Comparison of ENCODE assay signal across 21 cellular contexts in the genomic region with DNA sequence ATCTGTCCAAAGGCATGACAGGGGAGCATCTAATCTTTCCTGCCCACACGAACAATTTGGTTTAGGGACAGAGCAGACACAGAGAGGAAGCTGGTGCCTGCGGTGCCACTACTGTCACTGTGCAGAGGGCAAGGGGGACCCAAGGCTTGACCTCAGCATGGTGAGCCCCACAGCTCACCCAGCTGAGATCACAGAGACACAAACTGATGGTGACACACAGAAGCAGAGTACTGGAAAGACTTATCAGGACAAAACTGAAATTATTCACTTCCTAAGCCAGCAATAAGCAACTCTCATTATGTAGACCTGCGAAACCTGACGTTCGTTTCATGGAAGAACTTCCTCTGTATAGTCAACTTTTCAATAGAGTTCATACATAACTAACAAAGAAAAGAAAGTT.
DNase-seq lines count a peak whose midpoint lies in the region; ATAC-seq, FAIRE-seq and TF ChIP-seq lines count a peak whose summit lies in the region.
"Had no signal": no experiment of that assay in that cellular context is flagged by ENCODE, and none has a peak within 500 bp of the region (broad histone marks: within the 10 kb centered on the region; RNA-seq: fewer than 3 reads in every experiment).

No MANE protein-coding gene starts in this region.

- H3K23me2 ChIP-seq in H9 (ENCODE audit: insufficient read length, low read depth, low read length, poor library complexity, severe bottlenecking): no peaks in the 10 kb centered on the region

- H3K9ac ChIP-seq in H9 (ENCODE audit: extremely low read depth, insufficient read length, low read length) (no peak overlapping the region), GM12878 (ENCODE audit: control insufficient read depth, insufficient read depth, low read length) (no peak overlapping the region)

- no peak for TF ChIP-seq EP300 in GM12878 (IDR thresholded peaks at IDR 0.05; ENCODE audit: borderline replicate concordance in 1 of 2, control insufficient read depth in 1 of 2, low read depth in 2 of 2, low read length in 2 of 2)

- peaks cover 5% of the 10 kb centered on the region in 2 donors for H3K9me3 Mint-ChIP-seq in activated T-cell treated with anti-CD3 and anti-CD28 coated beads, Interleukin-2, amount 50 U/mL, for 72 hours
- H3K9me3 Mint-ChIP-seq in H9: peaks cover 7 to 11% of the 10 kb centered on the region in 2 experiments; a peak in 4 of 5 replicates
- peaks cover 6% of the 10 kb centered on the region for H3K9me3 Mint-ChIP-seq in activated CD4-positive, alpha-beta memory T cell treated with anti-CD3 and anti-CD28 coated beads for 36 hours
- H3K9me3 Mint-ChIP-seq: CD4-positive, alpha-beta memory T cell; HFFc6 had no signal

- no peaks in the 10 kb centered on the region for H3K27me3 Mint-ChIP-seq in activated T-cell treated with anti-CD3 and anti-CD28 coated beads, Interleukin-2, amount 50 U/mL, for 72 hours (ENCODE audit: low read depth)
- no peaks in the 10 kb centered on the region for H3K27me3 Mint-ChIP-seq in H9 (ENCODE audit: low read depth)
- H3K27me3 Mint-ChIP-seq in activated CD4-positive, alpha-beta memory T cell treated with anti-CD3 and anti-CD28 coated beads for 36 hours: no peaks in the 10 kb centered on the region
- H3K27me3 Mint-ChIP-seq: CD4-positive, alpha-beta memory T cell had no signal

- H4K91ac ChIP-seq in H9 (ENCODE audit: insufficient read length, low read depth, low read length): no peak overlapping the region

- H3K27ac ChIP-seq in H9 (ENCODE audit: insufficient read length, low read depth, low read length): no peak overlapping the region
- no peak overlapping the region for H3K27ac ChIP-seq in GM12878 (ENCODE audit: control insufficient read depth, insufficient read depth)
- H3K27ac ChIP-seq: A549, C4-2B had no signal

- peaks cover 47% of the 10 kb centered on the region for H3K4me1 Mint-ChIP-seq in activated T-cell treated with anti-CD3 and anti-CD28 coated beads, Interleukin-2, amount 50 U/mL, for 72 hours (ENCODE audit: low read depth)
- H3K4me1 Mint-ChIP-seq in H9: no peaks in the 10 kb centered on the region
- H3K4me1 Mint-ChIP-seq in activated CD4-positive, alpha-beta memory T cell treated with anti-CD3 and anti-CD28 coated beads for 36 hours (ENCODE audit: low read depth): peaks cover 34% of the 10 kb centered on the region

- H3K4me2 ChIP-seq in H9 (ENCODE audit: insufficient read depth, insufficient read length, low read length) (no peak overlapping the region), GM12878 (ENCODE audit: control insufficient read depth, insufficient read depth) (no peak overlapping the region)
- H3K4me2 ChIP-seq: A549 had no signal

- TF ChIP-seq RAD21 in GM12878 (IDR thresholded peaks at IDR 0.05; ENCODE audit: insufficient read depth, low read depth, low read length): no peak

- WGBS in H9 (ENCODE audit: extremely low coverage, insufficient read length, low lambda C conversion rate): no CpG with 5 or more reads among the region's 5 CpGs
- WGBS in GM12878 (ENCODE audit: insufficient coverage, insufficient replicate concordance, low lambda C conversion rate, missing lambda C conversion rate): 83% methylated on average over 5 of the region's 5 CpGs

- no peak overlapping the region for H4K5ac ChIP-seq in H9 (ENCODE audit: insufficient read length, low read depth, low read length)

- no peak overlapping the region for H2AK5ac ChIP-seq in H9 (ENCODE audit: insufficient read length, low read length)

- no peaks in the 10 kb centered on the region for H3K4me1 ChIP-seq in H9 (ENCODE audit: insufficient read depth, low read length)
- no peaks in the 10 kb centered on the region for H3K4me1 ChIP-seq in GM12878 (ENCODE audit: control insufficient read depth, insufficient read depth, low read length)
- H3K4me1 ChIP-seq: A549, BE2C had no signal

- H3K9me3 ChIP-seq in H9 (ENCODE audit: control insufficient read depth, low read depth, low read length) (peaks cover 6% of the 10 kb centered on the region), GM12878 (replicated peaks; ENCODE audit: control insufficient read depth, insufficient read depth, low read length) (peaks cover 9% of the 10 kb centered on the region; the same call in 2 of the 3 replicates)
- H3K9me3 ChIP-seq: BE2C had no signal

- CTCF ChIA-PET in activated CD4-positive, alpha-beta memory T cell treated with anti-CD3 and anti-CD28 coated beads for 36 hours (lab: Charles Lee): no interaction called here
- CTCF ChIA-PET in GM12878 (lab: Yijun Ruan, JAX): interaction anchor here (1.0 kb wide), 2 partner anchors 13 to 22 kb away, joined by 3 read pairs; no protein-coding TSS in a partner anchor

- H3K36me3 Mint-ChIP-seq in activated T-cell treated with anti-CD3 and anti-CD28 coated beads, Interleukin-2, amount 50 U/mL, for 72 hours (ENCODE audit: insufficient read depth in 2 of 2): peaks cover 15 to 21% of the 10 kb centered on the region in 2 donors
- peaks cover 32 to 61% (median 45%) of the 10 kb centered on the region in 3 experiments for H3K36me3 Mint-ChIP-seq in H9 (ENCODE audit: insufficient read depth in 1 of 3, low read depth in 3 of 3)
- peaks cover 48% of the 10 kb centered on the region for H3K36me3 Mint-ChIP-seq in activated CD4-positive, alpha-beta memory T cell treated with anti-CD3 and anti-CD28 coated beads for 36 hours

- H2BK20ac ChIP-seq in H9 (ENCODE audit: low read depth, low read length, poor library complexity, severe bottlenecking): no peak overlapping the region

- SMC1A ChIA-PET in GM12878 (lab: Charles Lee; ENCODE audit: uncharacterized antibody, unreplicated experiment): no interaction called here

- POLR2A ChIA-PET in activated CD4-positive, alpha-beta memory T cell treated with anti-CD3 and anti-CD28 coated beads for 36 hours (lab: Charles Lee): interaction anchor here (1.0 kb wide), 2 partner anchors 12 to 124 kb away, joined by 3 read pairs; no protein-coding TSS in a partner anchor
- POLR2A ChIA-PET in GM12878 (lab: Charles Lee): no interaction called here

- peak overlapping the region in 1 of 2 donors; percentile 37 for H3K4me3 Mint-ChIP-seq in activated T-cell treated with anti-CD3 and anti-CD28 coated beads, Interleukin-2, amount 50 U/mL, for 72 hours
- H3K4me3 Mint-ChIP-seq in H9: no peak overlapping the region
- no peak overlapping the region for H3K4me3 Mint-ChIP-seq in activated CD4-positive, alpha-beta memory T cell treated with anti-CD3 and anti-CD28 coated beads for 36 hours
- H3K4me3 Mint-ChIP-seq: CD4-positive, alpha-beta memory T cell; HFFc6 had no signal

- H3K4me3 ChIP-seq in GM12878: no peak overlapping the region
- H3K4me3 ChIP-seq: A549 had no signal

- TF ChIP-seq CTCF in H9 (conservative IDR thresholded peaks at IDR 0.05): no peak
- TF ChIP-seq CTCF in GM12878 (IDR thresholded peaks at IDR 0.05 in 2 of 3, conservative IDR thresholded peaks at IDR 0.05 in 1 of 3; ENCODE audit: control insufficient read depth in 2 of 3, extremely low read depth in 1 of 3, insufficient read depth in 1 of 3, low read depth in 3 of 3, low read length in 3 of 3): no peak

- H3K27ac Mint-ChIP-seq in activated T-cell treated with anti-CD3 and anti-CD28 coated beads, Interleukin-2, amount 50 U/mL, for 72 hours: no peak overlapping the region
- peak overlapping the region in 2 of 3 experiments; percentile 48 to 75; a peak in 1 of 7 replicates for H3K27ac Mint-ChIP-seq in H9
- H3K27ac Mint-ChIP-seq in activated CD4-positive, alpha-beta memory T cell treated with anti-CD3 and anti-CD28 coated beads for 36 hours: peak overlapping the region; percentile 34
- H3K27ac Mint-ChIP-seq: CD4-positive, alpha-beta memory T cell; HFFc6 had no signal

- intact Hi-C loops in activated CD4-positive, alpha-beta memory T cell treated with anti-CD3 and anti-CD28 coated beads for 36 hours (cut with micrococcal nuclease): no loop called here
- intact Hi-C loops in GM12878 (cut with micrococcal nuclease; ENCODE audit: unreplicated experiment): no loop called here

- H3K18ac ChIP-seq in H9 (ENCODE audit: insufficient read length, low read depth, low read length): no peak overlapping the region

- H3K14ac ChIP-seq in H9 (ENCODE audit: insufficient read depth, low read length): no peak overlapping the region

- H3K79me2 ChIP-seq in H9 (ENCODE audit: insufficient read depth, low read length) (no peaks in the 10 kb centered on the region), GM12878 (ENCODE audit: control insufficient read depth, insufficient read depth, low read length) (no peaks in the 10 kb centered on the region)

- no peak overlapping the region for H2BK5ac ChIP-seq in H9 (ENCODE audit: insufficient read length, low read length)

- H3K56ac ChIP-seq in H9 (ENCODE audit: insufficient read length, low read depth, low read length): no peak overlapping the region

- no peak for DNase-seq in activated T-cell treated with anti-CD3 and anti-CD28 coated beads, Interleukin-2, amount 50 U/mL, for 72 hours
- DNase-seq in activated T-cell treated with anti-CD3 and anti-CD28 coated beads, Interleukin-2, amount 50 U/mL, for 48 hours: no peak
- DNase-seq in H9 (no peak), GM12878 (ENCODE audit: low read depth, low spot score) (no peak), activated gamma-delta T cell (lab: John Stamatoyannopoulos, UW) (no peak)
- peak; percentile 42 for DNase-seq in activated CD4-positive, alpha-beta memory T cell treated with anti-CD3 and anti-CD28 coated beads for 36 hours
- DNase-seq: BE2C; CD4-positive, alpha-beta memory T cell; COR-L47; DMS153; DMS79 treated with DMSO at 0.1 percent for 48 hours; EL; HCEC 1CT; HFFc6 had no signal

- in situ Hi-C loops in GM12878 (cut with MboI): no loop called here

- H2BK15ac ChIP-seq in H9 (ENCODE audit: low read depth, low read length): no peak overlapping the region

- H3K23ac ChIP-seq in H9 (ENCODE audit: insufficient read length, low read depth, low read length): no peak overlapping the region

- TF ChIP-seq POLR2A in GM12878 (IDR thresholded peaks at IDR 0.05; ENCODE audit: low read depth, low read length): no peak

- H2AFZ ChIP-seq in H9 (ENCODE audit: low read length) (no peak overlapping the region), GM12878 (ENCODE audit: control insufficient read depth, low read depth, low read length) (no peak overlapping the region)

- H3K79me1 ChIP-seq in H9 (ENCODE audit: insufficient read depth, low read depth, low read length, poor library complexity, severe bottlenecking): no peaks in the 10 kb centered on the region

- peak; percentile 7 for FAIRE-seq in GM12878 (lab: Jason Lieb, UNC)
- FAIRE-seq: A549, D721Med, G401.6, GM12892, H1 had no signal

- peak; percentile 70 to 80 for ATAC-seq in activated T-cell treated with anti-CD3 and anti-CD28 coated beads, Interleukin-2, amount 50 U/mL, for 72 hours (replicated peaks in 1 of 2)
- no peak for ATAC-seq in GM12878
- no peak for ATAC-seq in GM21619 (IDR thresholded peaks at IDR 0.05; ENCODE audit: unreplicated experiment)
- ATAC-seq: A549 had no signal

- BruUV-seq in GM12878 (replicated peaks; lab: Mats Ljungman, UMichigan): no TSS peak

- H3T11ph ChIP-seq in H9 (ENCODE audit: low read length): no peak overlapping the region

- H4K8ac ChIP-seq in H9 (replicated peaks; ENCODE audit: insufficient read length, low read depth, low read length): no peak overlapping the region

- no peak overlapping the region for H2BK120ac ChIP-seq in H9 (ENCODE audit: low read depth, low read length, poor library complexity, severe bottlenecking)

- peaks cover 2 to 4% of the 10 kb centered on the region in 2 experiments for H3K36me3 ChIP-seq in GM12878 (ENCODE audit: control insufficient read depth in 2 of 2, insufficient read depth in 2 of 2, low read length in 1 of 2)
- H3K36me3 ChIP-seq: BE2C had no signal

- no peak overlapping the region for H3K4ac ChIP-seq in H9 (ENCODE audit: low read depth, low read length)

- RAD21 ChIA-PET in GM12878 (lab: Charles Lee; ENCODE audit: unreplicated experiment): no interaction called here

- no peaks in the 10 kb centered on the region for H3K27me3 ChIP-seq in H9 (ENCODE audit: insufficient read depth, low read length)
- H3K27me3 ChIP-seq in GM12878 (replicated peaks in 1 of 2; ENCODE audit: control insufficient read depth in 2 of 2, insufficient read depth in 2 of 2, low read length in 1 of 2): no peaks in the 10 kb centered on the region
- H3K27me3 ChIP-seq: BE2C had no signal

- no peak overlapping the region for H2BK12ac ChIP-seq in H9 (ENCODE audit: insufficient read length, low read depth, low read length)

- H4K20me1 ChIP-seq in H9 (ENCODE audit: control insufficient read depth, insufficient read depth, insufficient read length) (no peaks in the 10 kb centered on the region), GM12878 (ENCODE audit: control insufficient read depth, insufficient read depth) (no peaks in the 10 kb centered on the region)

Comparison
In these comparisons a context has a peak if more than half of its experiments do, and no peak if none do; other contexts are left out.
1. ATAC-seq: peak in activated T-cell treated with anti-CD3 and anti-CD28 coated beads, Interleukin-2, amount 50 U/mL, for 72 hours (2 of 2); none in GM12878 (single experiment) and GM21619 (single experiment).